In genomic region chr2:127608061-127609011, GRCh38 we compare ENCODE assay signal across 1 cellular context.
TF ChIP-seq lines count a peak whose summit lies in the region.

No MANE protein-coding gene starts in this region.

TF ChIP-seq in K562, 482 proteins besides CTCF, POLR2A, EP300 and RAD21:
- TF ChIP-seq POLR3A (IDR thresholded peaks at IDR 0.05; ENCODE audit: borderline replicate concordance, extremely low read depth, insufficient read depth, insufficient read length) = no peak
- no peak for TF ChIP-seq ZNF696 (CRISPR knock-in tag; conservative IDR thresholded peaks at IDR 0.05)
